In the genomic region with DNA sequence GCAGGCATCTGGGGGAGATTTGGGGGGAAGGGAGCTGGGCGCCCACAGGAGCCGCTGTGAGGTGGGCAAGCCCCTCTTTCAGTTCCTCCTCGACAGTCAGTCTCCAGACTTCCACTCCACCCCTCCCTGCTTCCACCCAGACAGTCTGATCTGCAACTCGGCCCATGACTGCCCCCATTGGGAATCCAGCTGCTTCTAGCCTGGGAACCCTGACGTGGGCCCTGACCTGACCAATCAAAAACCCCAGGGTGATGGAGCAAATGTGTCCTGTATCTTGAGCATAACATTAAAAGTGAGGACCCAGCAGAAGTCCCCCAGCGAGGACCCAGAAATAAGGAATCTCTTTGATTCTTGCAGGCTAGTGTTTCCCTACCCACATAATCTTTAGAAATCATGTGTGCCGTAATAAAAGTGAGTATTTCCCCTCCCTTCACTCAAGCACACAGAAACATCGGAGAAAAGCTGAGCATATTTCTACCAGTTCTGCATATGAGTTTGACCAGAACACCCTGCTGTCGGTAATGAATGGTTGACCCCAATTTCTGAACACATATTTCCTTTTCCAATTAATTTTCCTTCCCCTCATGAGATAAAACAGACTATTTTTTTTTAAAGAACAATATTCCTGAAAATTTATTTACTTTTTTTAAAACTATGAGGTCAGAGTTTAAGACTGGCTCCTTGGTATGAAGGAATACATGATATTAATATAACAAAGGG, we compare ENCODE assay signal across 8 cellular contexts. TPM values are rescaled to one million over a fixed set of nuclear protein-coding genes. Genes with fewer than 3 reads are reported as not detected.
A peak's percentile ranks its signal among the peaks of the same experiment; 100 is the strongest.
DNase-seq lines count a peak whose midpoint lies in the region; ATAC-seq and TF ChIP-seq lines count a peak whose summit lies in the region.

No MANE protein-coding gene starts in this region.

- H3K9me3 Mint-ChIP-seq in stimulated activated effector memory CD8-positive, alpha-beta T cell treated with anti-CD3 and anti-CD28 coated beads, Interleukin-12 subunit alpha, Interleukin-12 subunit beta, amount 100 ng/mL, for 72 hours, result no peaks in the 10 kb centered on the region

- H3K27ac ChIP-seq in HCT116 (ENCODE audit: low read depth, low read length) (peak overlapping the region; percentile 92), colonic mucosa (no peak overlapping the region)

- H3K4me2 ChIP-seq in HCT116 (ENCODE audit: low read length), result peak overlapping the region; percentile 43

- intact Hi-C loops in HCT116 (cut with micrococcal nuclease) (no loop called here), colonic mucosa (cut with DNase I) (no loop called here)

- DNase-seq in GM06990 (ENCODE audit: extremely low read depth, insufficient read length) (peak; percentile 57), HCT116 (ENCODE audit: low read depth, low spot score) (no peak), RKO (ENCODE audit: low spot score) (peak; percentile 40), globus pallidus (ENCODE audit: low spot score) (peak; percentile 55), iPS-NIHi7 (ENCODE audit: extremely low spot score) (no peak), colonic mucosa (no peak)
- no peak for DNase-seq in stimulated activated effector memory CD8-positive, alpha-beta T cell treated with anti-CD3 and anti-CD28 coated beads, Interleukin-12 subunit alpha, Interleukin-12 subunit beta, amount 100 ng/mL, for 72 hours (ENCODE audit: low spot score in 2 of 2)
- no peak for DNase-seq in activated naive CD4-positive, alpha-beta T cell (lab: John Stamatoyannopoulos, UW)

- TF ChIP-seq CTCF in GM06990 (IDR thresholded peaks at IDR 0.05; ENCODE audit: insufficient read depth, low read length, poor library complexity, severe bottlenecking) (peak; percentile 41), HCT116 (IDR thresholded peaks at IDR 0.05 in 2 of 3, conservative IDR thresholded peaks at IDR 0.05 in 1 of 3; ENCODE audit: borderline replicate concordance in 1 of 3, insufficient read depth in 1 of 3, low read depth in 2 of 3, low read length in 2 of 3) (no peak), colonic mucosa (IDR thresholded peaks at IDR 0.05) (no peak)

- H3K4me3 ChIP-seq in GM06990 (replicated peaks; ENCODE audit: low read depth, low read length) (no peak overlapping the region), HCT116 (replicated peaks in 1 of 2; ENCODE audit: low read depth in 1 of 2, low read length in 2 of 2) (no peak overlapping the region), colonic mucosa (no peak overlapping the region)

- no peak overlapping the region for H2AFZ ChIP-seq in HCT116 (ENCODE audit: low read depth, low read length, poor library complexity, severe bottlenecking)

- POLR2A ChIA-PET in HCT116 (lab: Charles Lee), result interaction anchor here (1.4 to 4.7 kb wide), 2 partner anchors 8 to 12 kb away, joined by 4 to 21 read pairs; no protein-coding TSS in a partner anchor

- TF ChIP-seq POLR2A in HCT116 (IDR thresholded peaks at IDR 0.05; ENCODE audit: borderline replicate concordance, extremely low read depth, insufficient read depth, insufficient read length), result no peak

- H3K4me3 Mint-ChIP-seq in stimulated activated effector memory CD8-positive, alpha-beta T cell treated with anti-CD3 and anti-CD28 coated beads, Interleukin-12 subunit alpha, Interleukin-12 subunit beta, amount 100 ng/mL, for 72 hours, result no peak overlapping the region

- RAD21 ChIA-PET in HCT116 (lab: Charles Lee; ENCODE audit: low non-redundant PET in 1 of 2, low total read pairs in 2 of 2, uncharacterized antibody in 2 of 2, unreplicated experiment in 2 of 2), result no interaction called here

- H3K36me3 ChIP-seq in GM06990 (ENCODE audit: control insufficient read depth, insufficient read depth, low read length), result peaks cover 14% of the 10 kb centered on the region
- H3K36me3 ChIP-seq in HCT116 (ENCODE audit: control insufficient read depth in 1 of 2, insufficient read depth in 2 of 2, low read length in 2 of 2), result peaks cover 21 to 56% of the 10 kb centered on the region in 2 experiments
- H3K36me3 ChIP-seq in colonic mucosa, result peaks cover 3% of the 10 kb centered on the region

- H3K9me3 ChIP-seq in HCT116 (ENCODE audit: control insufficient read depth in 1 of 2, insufficient read depth in 1 of 2, low read depth in 1 of 2, low read length in 2 of 2) (no peaks in the 10 kb centered on the region), colonic mucosa (no peaks in the 10 kb centered on the region)

- CTCF ChIA-PET in HCT116 (lab: Charles Lee), result interaction anchor here (1.1 kb wide), 1 partner anchor 100 kb away, joined by 4 read pairs; no protein-coding TSS in a partner anchor

- H3K9me2 ChIP-seq in HCT116 (ENCODE audit: insufficient read depth), result no peaks in the 10 kb centered on the region

- peaks cover 88% of the 10 kb centered on the region for H3K36me3 Mint-ChIP-seq in stimulated activated effector memory CD8-positive, alpha-beta T cell treated with anti-CD3 and anti-CD28 coated beads, Interleukin-12 subunit alpha, Interleukin-12 subunit beta, amount 100 ng/mL, for 72 hours

- H3K27me3 ChIP-seq in GM06990 (replicated peaks; ENCODE audit: control insufficient read depth, insufficient read depth, low read length) (no peaks in the 10 kb centered on the region), HCT116 (ENCODE audit: insufficient read depth, low read length) (no peaks in the 10 kb centered on the region), colonic mucosa (no peaks in the 10 kb centered on the region)

- peaks cover 51% of the 10 kb centered on the region for H3K4me1 Mint-ChIP-seq in stimulated activated effector memory CD8-positive, alpha-beta T cell treated with anti-CD3 and anti-CD28 coated beads, Interleukin-12 subunit alpha, Interleukin-12 subunit beta, amount 100 ng/mL, for 72 hours

- no peak for TF ChIP-seq RAD21 in HCT116 (IDR thresholded peaks at IDR 0.05; ENCODE audit: low read depth)

- H3K9ac ChIP-seq in HCT116 (ENCODE audit: low read length) (peak overlapping the region; percentile 99), colonic mucosa (ENCODE audit: low read depth in 2 of 2, low read length in 2 of 2) (no peak overlapping the region)

- BruUV-seq in HCT116 (replicated peaks; lab: Mats Ljungman, UMichigan), result no TSS peak

- peaks cover 95% of the 10 kb centered on the region for H3K79me2 ChIP-seq in HCT116 (ENCODE audit: insufficient read depth, low read length)

- H3K27ac Mint-ChIP-seq in stimulated activated effector memory CD8-positive, alpha-beta T cell treated with anti-CD3 and anti-CD28 coated beads, Interleukin-12 subunit alpha, Interleukin-12 subunit beta, amount 100 ng/mL, for 72 hours, result peak overlapping the region; percentile 27

- peaks cover 59 to 82% of the 10 kb centered on the region in 2 experiments for H3K4me1 ChIP-seq in HCT116 (ENCODE audit: control insufficient read depth in 1 of 2, insufficient read depth in 2 of 2, low read length in 2 of 2)
- H3K4me1 ChIP-seq in colonic mucosa, result no peaks in the 10 kb centered on the region

- ATAC-seq in HCT116, result peak; percentile 60
- no peak for ATAC-seq in stimulated activated effector memory CD8-positive, alpha-beta T cell treated with anti-CD3 and anti-CD28 coated beads, Interleukin-12 subunit alpha, Interleukin-12 subunit beta, amount 100 ng/mL, for 72 hours

- H4K20me1 ChIP-seq in HCT116 (ENCODE audit: insufficient read depth), result no peaks in the 10 kb centered on the region

TF ChIP-seq in HCT116, 20 proteins besides CTCF, POLR2A, EP300 and RAD21:
- TF ChIP-seq POLR2AphosphoS5 (IDR thresholded peaks at IDR 0.05; ENCODE audit: low read depth, low read length) (peak; percentile 26; the same call in 1 of the 2 replicates), JUND (IDR thresholded peaks at IDR 0.05) (no peak)

RNA-seq across cellular contexts. Expression of gene SSH1, which starts 6.4 kb away (rescaled TPM):
- total RNA-seq in HCT116 (2021; ENCODE audit: unreplicated experiment) (83.3 TPM), colonic mucosa (10 to 100 TPM; 22.5 to 29.1 TPM)
- 35.7 and 37.1 TPM in 2 replicates for polyA plus RNA-seq in HCT116 (2012)

RNA-seq across cellular contexts. Expression of gene DAO, which starts 28.9 kb away (rescaled TPM):
- total RNA-seq in HCT116 (2021; ENCODE audit: unreplicated experiment), result not detected
- not detected in 2 replicates for polyA plus RNA-seq in HCT116 (2012)
- total RNA-seq in colonic mucosa, result 1 to 10 TPM; 2.2 to 2.4 TPM

Comparison
In these comparisons a context has a peak if more than half of its experiments do, and no peak if none do; other contexts are left out.
1. DNase-seq: peak in GM06990 (single experiment), RKO (single experiment) and globus pallidus (single experiment); none in HCT116 (single experiment), stimulated activated effector memory CD8-positive, alpha-beta T cell treated with anti-CD3 and anti-CD28 coated beads, Interleukin-12 subunit alpha, Interleukin-12 subunit beta, amount 100 ng/mL, for 72 hours (0 of 2), activated naive CD4-positive, alpha-beta T cell (0 of 4), iPS-NIHi7 (single experiment) and colonic mucosa (single experiment).